Comparison of ENCODE assay signal across 14 cellular contexts in the genomic region with DNA sequence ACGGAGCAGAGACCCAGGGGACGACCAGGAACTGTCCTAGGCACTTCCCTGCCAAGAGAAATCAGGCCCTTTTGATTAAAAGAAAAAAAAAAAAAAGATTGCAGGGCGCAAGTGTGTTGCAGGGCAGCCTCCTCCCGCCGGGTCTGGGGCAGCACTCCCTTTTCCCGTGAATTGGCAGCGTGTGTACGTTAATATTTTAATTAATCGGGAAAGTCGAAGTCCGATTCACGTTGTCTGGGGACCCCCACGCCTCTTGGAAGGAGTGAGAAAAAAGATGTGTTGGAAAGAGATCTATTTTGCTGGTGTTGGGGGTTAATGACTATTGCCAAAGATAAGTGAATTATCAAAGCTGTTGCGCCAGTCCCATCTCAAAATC. TPM values are rescaled to one million over a fixed set of nuclear protein-coding genes. Genes with fewer than 3 reads are reported as not detected.
A peak's percentile ranks its signal among the peaks of the same experiment; 100 is the strongest.
DNase-seq lines count a peak whose midpoint lies in the region; ATAC-seq and TF ChIP-seq lines count a peak whose summit lies in the region.
"Had no signal": no experiment of that assay in that cellular context is flagged by ENCODE, and none has a peak within 500 bp of the region (broad histone marks: within the 10 kb centered on the region; RNA-seq: fewer than 3 reads in every experiment).

No MANE protein-coding gene starts in this region.

- H4K20me1 ChIP-seq in BLaER1, result peaks cover 100% of the 10 kb centered on the region

- peak overlapping the region; percentile 67; the same call in 1 of the 2 replicates for H3K4me3 ChIP-seq in BLaER1
- H3K4me3 ChIP-seq in psoas muscle, result peak overlapping the region; percentile 83

- peaks cover 51% of the 10 kb centered on the region for H3K9me3 Mint-ChIP-seq in glutamatergic neuron (ENCODE audit: unreplicated experiment)
- no peaks in the 10 kb centered on the region for H3K9me3 Mint-ChIP-seq in T-cell
- H3K9me3 Mint-ChIP-seq: mesothelial cell of epicardium had no signal

- H3K36me3 Mint-ChIP-seq in glutamatergic neuron (ENCODE audit: unreplicated experiment) (peaks cover 24% of the 10 kb centered on the region), T-cell (no peaks in the 10 kb centered on the region)
- H3K36me3 Mint-ChIP-seq: mesothelial cell of epicardium had no signal

- H3K27me3 ChIP-seq in BLaER1 (peaks cover 100% of the 10 kb centered on the region), psoas muscle (ENCODE audit: insufficient read depth in 3 of 3, low read length in 2 of 3) (peaks cover 0 to 73% (median 6%) of the 10 kb centered on the region in 3 donors)

- peak overlapping the region; percentile 99 for H3K4me3 Mint-ChIP-seq in glutamatergic neuron (ENCODE audit: unreplicated experiment)
- peak overlapping the region in 1 of 3 donors; percentile 28 for H3K4me3 Mint-ChIP-seq in T-cell
- H3K4me3 Mint-ChIP-seq: mesothelial cell of epicardium had no signal

- WGBS in psoas muscle, 3 donors, result 22 to 38% (median 38%) methylated on average over 14 of the region's 14 CpGs

- no peak for TF ChIP-seq CTCF in glutamatergic neuron (IDR thresholded peaks at IDR 0.05; ENCODE audit: partially characterized antibody, unreplicated experiment)
- no peak for TF ChIP-seq CTCF in psoas muscle (IDR thresholded peaks at IDR 0.05)

- H3K27ac Mint-ChIP-seq in glutamatergic neuron (ENCODE audit: unreplicated experiment) (peak overlapping the region; percentile 98), T-cell (no peak overlapping the region)
- H3K27ac Mint-ChIP-seq: mesothelial cell of epicardium had no signal

- H3K36me3 ChIP-seq in BLaER1 (no peaks in the 10 kb centered on the region), ES-I3 (ENCODE audit: insufficient read depth, low read length) (no peaks in the 10 kb centered on the region), psoas muscle (ENCODE audit: insufficient read depth in 1 of 2, low read depth in 1 of 2) (peaks cover 0 to 4% of the 10 kb centered on the region in 2 donors)

- H3K9me3 ChIP-seq in BLaER1, result peaks cover 11% of the 10 kb centered on the region; the same call in 1 of the 2 replicates
- no peaks in the 10 kb centered on the region for H3K9me3 ChIP-seq in ES-I3 (ENCODE audit: control insufficient read depth, insufficient read depth, low read length)
- no peaks in the 10 kb centered on the region for H3K9me3 ChIP-seq in psoas muscle

- H3K4me1 ChIP-seq in BLaER1 (peaks cover 46% of the 10 kb centered on the region), ES-I3 (ENCODE audit: insufficient read depth, low read length) (peaks cover 13% of the 10 kb centered on the region; the same call in 1 of the 2 replicates), psoas muscle (no peaks in the 10 kb centered on the region)

- CTCF ChIA-PET in T-cell (lab: Charles Lee), result interaction anchor here in 1 of 2 donors (0.6 kb wide), 1 partner anchor 145 kb away, joined by 3 read pairs; no protein-coding TSS in a partner anchor

- ATAC-seq in psoas muscle (peak in 1 of 4 donors; percentile 2), HG03280 (IDR thresholded peaks at IDR 0.05; ENCODE audit: unreplicated experiment) (no peak), T-cell (replicated peaks in 1 of 4) (no peak)
- ATAC-seq: stimulated activated naive CD8-positive, alpha-beta T cell treated with anti-CD3 and anti-CD28 coated beads, Interleukin-15, Interleukin-2, amounts not matched to agents 100 U/mL and 50 U/mL, for 24 hours had no signal

- intact Hi-C loops in psoas muscle (cut with DNase I), result loop anchor here in 1 of 2 donors (5.0 kb wide), 1 partner anchor 88 kb away; no protein-coding TSS in a partner anchor

- POLR2A ChIA-PET in T-cell (lab: Charles Lee), result no interaction called here

- peaks cover 14% of the 10 kb centered on the region for H3K4me1 Mint-ChIP-seq in glutamatergic neuron (ENCODE audit: low read depth, unreplicated experiment)
- H3K4me1 Mint-ChIP-seq in T-cell, result peaks cover 23 to 41% (median 24%) of the 10 kb centered on the region in 3 donors

- no peak overlapping the region for H3K9ac ChIP-seq in BLaER1
- H3K9ac ChIP-seq in ES-I3 (ENCODE audit: low read depth, low read length), result peak overlapping the region; percentile 32; the same call in 1 of the 2 replicates

- H3K27me3 Mint-ChIP-seq in glutamatergic neuron (ENCODE audit: unreplicated experiment) (peaks cover 50% of the 10 kb centered on the region), T-cell (peaks cover 50 to 70% of the 10 kb centered on the region in 2 donors)

- DNase-seq in glutamatergic neuron (no peak), psoas muscle (no peak), T-cell (no peak), COR-L47 (lab: John Stamatoyannopoulos, UW) (no peak)
- DNase-seq: activated CD8-positive, alpha-beta memory T cell treated with anti-CD3 and anti-CD28 coated beads, Interleukin-2, amount 50 U/mL, for 48 hours; NCI-H2171; NK-92 treated with Interleukin-12 subunit alpha and Interleukin-12 subunit beta, amount 100 ng/mL, for 24 hours; SHP77; stimulated activated naive CD8-positive, alpha-beta T cell treated with anti-CD3 and anti-CD28 coated beads, Interleukin-15, Interleukin-2, amounts not matched to agents 100 U/mL and 50 U/mL, for 24 hours had no signal

- peak overlapping the region; percentile 97 for H3K4me2 ChIP-seq in BLaER1

- H3K27ac ChIP-seq in BLaER1 (no peak overlapping the region), psoas muscle (peak overlapping the region; percentile 75)

RNA-seq across cellular contexts. Expression of gene EBF3, which starts 1.3 kb away (rescaled TPM):
- total RNA-seq in glutamatergic neuron (ENCODE audit: unreplicated experiment) (544 TPM), psoas muscle (1 to 10 TPM; 4.5 to 8.5 (median 5.9) TPM), T-cell (not detected)
- 10 to 100 TPM in 1 of 3 donors, 1 to 10 TPM in 2; 3.2 to 10.1 (median 3.4) TPM for polyA plus RNA-seq in psoas muscle
- total RNA-seq: epithelial cell of proximal tubule had no signal

Comparison
In these comparisons a context has a peak if more than half of its experiments do, and no peak if none do; other contexts are left out.
1. RNA of gene EBF3, which starts 1.3 kb away (total RNA-seq): 544 TPM in glutamatergic neuron (single experiment); 4.5 to 8.5 TPM in psoas muscle and not detected in T-cell; every median in the first group is over 10 times any median in the second.